Comparison of ENCODE assay signal across 25 cellular contexts in genomic region chr16:20997147-20997546, GRCh38.
"Had no signal": no experiment of that assay in that cellular context is flagged by ENCODE, and none has a peak within 500 bp of the region (broad histone marks: within the 10 kb centered on the region; RNA-seq: fewer than 3 reads in every experiment).

No MANE protein-coding gene starts in this region.

- H3K9me3 ChIP-seq: psoas muscle, sigmoid colon, suprapubic skin, testis, tibial artery, transverse colon, upper lobe of right lung, uterus had no signal

- H3K9ac ChIP-seq: neural progenitor cell, parathyroid adenoma had no signal

- H2AFZ ChIP-seq: neural progenitor cell, parathyroid adenoma had no signal

- H3K4me2 ChIP-seq: neural progenitor cell had no signal

- H3K4me3 ChIP-seq: neural progenitor cell, psoas muscle, sigmoid colon, suprapubic skin, testis, tibial artery, transverse colon, upper lobe of right lung, uterus had no signal

- ATAC-seq: naive thymus-derived CD4-positive, alpha-beta T cell; natural killer cell; psoas muscle; right cardiac atrium; stimulated activated memory B cell treated with anti-CD40 and anti-IgM and Interleukin-4, amounts not matched to agents 10 μg/mL and 1 μg/mL and 100 μg/mL, for 72 hours; stimulated activated naive CD8-positive, alpha-beta T cell treated with anti-CD3 and anti-CD28 coated beads, Interleukin-15, amount 100 ng/mL, for 72 hours; stimulated activated naive CD8-positive, alpha-beta T cell treated with anti-CD3 and anti-CD28 coated beads, Interleukin-15, Interleukin-2, amounts not matched to agents 100 U/mL and 50 U/mL, for 24 hours; upper lobe of right lung had no signal

- H3K36me3 ChIP-seq: neural progenitor cell, sigmoid colon, suprapubic skin, tibial artery, transverse colon, upper lobe of right lung, uterus had no signal

- FAIRE-seq: small intestine had no signal

- H3K27me3 ChIP-seq: neural progenitor cell, sigmoid colon, suprapubic skin, testis, tibial artery, transverse colon, upper lobe of right lung, uterus had no signal

- H3K27ac ChIP-seq: neural progenitor cell, parathyroid adenoma, psoas muscle, sigmoid colon, suprapubic skin, testis, tibial artery, transverse colon, upper lobe of right lung, uterus had no signal

- H3K4me1 ChIP-seq: neural progenitor cell, parathyroid adenoma, psoas muscle, sigmoid colon, suprapubic skin, testis, tibial artery, transverse colon, upper lobe of right lung, uterus had no signal

- H3K79me2 ChIP-seq: parathyroid adenoma had no signal

- DNase-seq: naive thymus-derived CD4-positive, alpha-beta T cell; natural killer cell; occipital lobe; posterior cingulate gyrus; psoas muscle; right cardiac atrium; sigmoid colon; small intestine; stimulated activated CD4-positive, alpha-beta T cell treated with anti-CD3 and anti-CD28 coated beads, Interleukin-15, amount 100 ng/mL, for 24 hours; stimulated activated CD4-positive, alpha-beta T cell treated with anti-CD3 and anti-CD28 coated beads, Interleukin-4, amount 100 ng/mL, for 1 hour; stimulated activated CD4-positive, alpha-beta T cell treated with anti-CD3 and anti-CD28 coated beads, Interleukin-4, amount 100 ng/mL, for 4 hours; stimulated activated CD8-positive, alpha-beta memory T cell treated with anti-CD3 and anti-CD28 coated beads, Interleukin-4, amount 100 ng/mL, for 48 hours; stimulated activated naive CD4-positive, alpha-beta T cell; stimulated activated naive CD8-positive, alpha-beta T cell treated with anti-CD3 and anti-CD28 coated beads, Interleukin-15, amount 100 ng/mL, for 72 hours; stimulated activated naive CD8-positive, alpha-beta T cell treated with anti-CD3 and anti-CD28 coated beads, Interleukin-15, Interleukin-2, amounts not matched to agents 100 U/mL and 50 U/mL, for 24 hours; substantia nigra; testis; tibial artery; transverse colon; upper lobe of right lung; uterus had no signal
